8 cellular contexts compared by ENCODE assay signal in genomic region chr19:5225486-5226345, GRCh38.
DNase-seq lines count a peak whose midpoint lies in the region; ATAC-seq and TF ChIP-seq lines count a peak whose summit lies in the region.

No MANE protein-coding gene starts in this region.

- H3K27me3 Mint-ChIP-seq in activated T-helper 17 cell treated with anti-CD3 and anti-CD28 coated beads, Interleukin-2, amount 50 U/mL, for 72 hours = peaks cover 7% of the 10 kb centered on the region

- H3K27ac Mint-ChIP-seq in activated T-helper 17 cell treated with anti-CD3 and anti-CD28 coated beads, Interleukin-2, amount 50 U/mL, for 72 hours = no peak overlapping the region

- POLR2A ChIA-PET in AG04449 (lab: Yijun Ruan, JAX) = interaction anchor here (0.5 kb wide), 1 partner anchor 1057 kb away, joined by 3 read pairs; no protein-coding TSS in a partner anchor

- H3K36me3 Mint-ChIP-seq in activated T-helper 17 cell treated with anti-CD3 and anti-CD28 coated beads, Interleukin-2, amount 50 U/mL, for 72 hours (ENCODE audit: low read depth) = no peaks in the 10 kb centered on the region

- peak; percentile 55 for ATAC-seq in activated T-helper 17 cell treated with anti-CD3 and anti-CD28 coated beads, Interleukin-2, amount 50 U/mL, for 72 hours (replicated peaks)
- no peak for ATAC-seq in GM19035 (IDR thresholded peaks at IDR 0.05; ENCODE audit: unreplicated experiment)
- ATAC-seq in GM18907 (IDR thresholded peaks at IDR 0.05; ENCODE audit: unreplicated experiment) = no peak
- ATAC-seq in GM18861 (IDR thresholded peaks at IDR 0.05; ENCODE audit: unreplicated experiment) = no peak

- DNase-seq in AG04449 (ENCODE audit: low read depth, low spot score) (no peak), GM13976 (ENCODE audit: low spot score) (no peak), iPS-NIHi7 (ENCODE audit: extremely low spot score) (peak; percentile 69), NOMO-1 treated with DMSO at 0.1 percent for 48 hours (lab: John Stamatoyannopoulos, UW; ENCODE audit: unreplicated experiment) (no peak)

- H3K9me3 Mint-ChIP-seq in activated T-helper 17 cell treated with anti-CD3 and anti-CD28 coated beads, Interleukin-2, amount 50 U/mL, for 72 hours = no peaks in the 10 kb centered on the region

- TF ChIP-seq CTCF in AG04449 (IDR thresholded peaks at IDR 0.05; ENCODE audit: insufficient read depth, low read length, missing control alignments) (peak; percentile 56), GM13976 (IDR thresholded peaks at IDR 0.05; ENCODE audit: borderline replicate concordance, control extremely low read depth, extremely low read depth, insufficient read depth, missing control alignments) (peak; percentile 43)

- in situ Hi-C loops in GM13976 (cut with MboI; ENCODE audit: low sequenced_read_pairs, unreplicated experiment) = no loop called here

- no peak overlapping the region for H3K4me3 Mint-ChIP-seq in activated T-helper 17 cell treated with anti-CD3 and anti-CD28 coated beads, Interleukin-2, amount 50 U/mL, for 72 hours

- CTCF ChIA-PET in AG04449 (lab: Yijun Ruan, JAX) = interaction anchor here (0.6 to 2.5 kb wide), 4 partner anchors 9 to 110 kb away, joined by 3 to 15 read pairs (median 4); no protein-coding TSS in a partner anchor

- H3K4me3 ChIP-seq in AG04449 (ENCODE audit: low read depth, low read length) = no peak overlapping the region

- H3K4me1 Mint-ChIP-seq in activated T-helper 17 cell treated with anti-CD3 and anti-CD28 coated beads, Interleukin-2, amount 50 U/mL, for 72 hours = peaks cover 4% of the 10 kb centered on the region
